In genomic region chr13:42041017-42041683, GRCh38 we compare ENCODE assay signal across 8 cellular contexts. TPM values are rescaled to one million over a fixed set of nuclear protein-coding genes. Genes with fewer than 3 reads are reported as not detected.
DNase-seq lines count a peak whose midpoint lies in the region; ATAC-seq and TF ChIP-seq lines count a peak whose summit lies in the region.

No MANE protein-coding gene starts in this region.

- TF ChIP-seq POLR2A in GM18505 (IDR thresholded peaks at IDR 0.05; ENCODE audit: borderline replicate concordance, extremely low read depth, insufficient read depth, insufficient read length): peak; percentile 46

- H3K4me1 ChIP-seq in ACC112 (ENCODE audit: control insufficient read depth, insufficient read depth, low read length, unreplicated experiment) (peaks cover 12% of the 10 kb centered on the region), fibroblast of lung (ENCODE audit: control insufficient read depth, extremely low read depth, insufficient read depth, low read length) (peaks cover 3% of the 10 kb centered on the region)

- H4K20me1 ChIP-seq in fibroblast of lung (ENCODE audit: control insufficient read depth, extremely low read depth, insufficient read depth, low read length): no peaks in the 10 kb centered on the region

- H3K9me3 ChIP-seq in fibroblast of lung (ENCODE audit: control insufficient read depth, insufficient read depth, low read depth, low read length): no peaks in the 10 kb centered on the region

- H3K4me1 Mint-ChIP-seq in activated T-cell treated with anti-CD3 and anti-CD28 coated beads, Interleukin-2, amount 50 U/mL, for 72 hours (ENCODE audit: low read depth): peaks cover 36% of the 10 kb centered on the region
- H3K4me1 Mint-ChIP-seq in natural killer cell: peaks cover 20 to 24% of the 10 kb centered on the region in 2 donors
- peaks cover 13% of the 10 kb centered on the region for H3K4me1 Mint-ChIP-seq in type B pancreatic cell (ENCODE audit: unreplicated experiment)

- ATAC-seq in GM18505 (IDR thresholded peaks at IDR 0.05; ENCODE audit: unreplicated experiment) (peak; percentile 7), HG02885 (IDR thresholded peaks at IDR 0.05; ENCODE audit: poor library complexity, unreplicated experiment) (peak; percentile 28), natural killer cell (no peak)
- peak; percentile 33 to 37 for ATAC-seq in activated T-cell treated with anti-CD3 and anti-CD28 coated beads, Interleukin-2, amount 50 U/mL, for 72 hours (replicated peaks in 1 of 2)

- H3K9ac ChIP-seq in fibroblast of lung (ENCODE audit: insufficient read depth, low read length): peak overlapping the region; percentile 75

- peak overlapping the region; percentile 77 for H3K27ac Mint-ChIP-seq in activated T-cell treated with anti-CD3 and anti-CD28 coated beads, Interleukin-2, amount 50 U/mL, for 72 hours
- H3K27ac Mint-ChIP-seq in natural killer cell: peak overlapping the region; percentile 45 to 76
- peak overlapping the region; percentile 90 for H3K27ac Mint-ChIP-seq in type B pancreatic cell

- TF ChIP-seq CTCF in fibroblast of lung (conservative IDR thresholded peaks at IDR 0.05 in 1 of 2, IDR thresholded peaks at IDR 0.05 in 1 of 2; ENCODE audit: low read depth in 1 of 2, low read length in 2 of 2): no peak
- no peak for TF ChIP-seq CTCF in natural killer cell (IDR thresholded peaks at IDR 0.05)
- no peak for TF ChIP-seq CTCF in type B pancreatic cell (conservative IDR thresholded peaks at IDR 0.05)

- H3K36me3 Mint-ChIP-seq in activated T-cell treated with anti-CD3 and anti-CD28 coated beads, Interleukin-2, amount 50 U/mL, for 72 hours (ENCODE audit: insufficient read depth in 2 of 2): peaks cover 2 to 5% of the 10 kb centered on the region in 2 donors
- H3K36me3 Mint-ChIP-seq in natural killer cell (peaks cover 1% of the 10 kb centered on the region), type B pancreatic cell (no peaks in the 10 kb centered on the region)

- peak overlapping the region; percentile 95 for H3K4me2 ChIP-seq in fibroblast of lung (ENCODE audit: extremely low read depth, insufficient read depth, low read length)

- intact Hi-C loops in natural killer cell (cut with micrococcal nuclease): loop anchor here (1.0 kb wide), 1 partner anchor 125 kb away; no protein-coding TSS in a partner anchor

- H2AFZ ChIP-seq in ACC112 (ENCODE audit: low read length, unreplicated experiment) (peak overlapping the region; percentile 19), fibroblast of lung (ENCODE audit: low read length) (peak overlapping the region; percentile 82)

- H3K9me3 Mint-ChIP-seq in activated T-cell treated with anti-CD3 and anti-CD28 coated beads, Interleukin-2, amount 50 U/mL, for 72 hours: no peaks in the 10 kb centered on the region
- H3K9me3 Mint-ChIP-seq in natural killer cell: no peaks in the 10 kb centered on the region
- peaks cover 2% of the 10 kb centered on the region for H3K9me3 Mint-ChIP-seq in type B pancreatic cell

- peak overlapping the region; percentile 93 to 97 for H3K4me3 Mint-ChIP-seq in activated T-cell treated with anti-CD3 and anti-CD28 coated beads, Interleukin-2, amount 50 U/mL, for 72 hours
- H3K4me3 Mint-ChIP-seq in natural killer cell: peak overlapping the region; percentile 94
- peak overlapping the region; percentile 97 for H3K4me3 Mint-ChIP-seq in type B pancreatic cell

- no peaks in the 10 kb centered on the region for H3K36me3 ChIP-seq in ACC112 (ENCODE audit: insufficient read depth, low read length)
- H3K36me3 ChIP-seq in fibroblast of lung (ENCODE audit: control insufficient read depth, insufficient read depth, low read length): no peaks in the 10 kb centered on the region

- H3K27ac ChIP-seq in ACC112 (ENCODE audit: low read depth, low read length) (peak overlapping the region; percentile 13; the same call in 1 of the 2 replicates), fibroblast of lung (ENCODE audit: insufficient read depth, low read length) (peak overlapping the region; percentile 70)

- peak overlapping the region; percentile 79 for H3K4me3 ChIP-seq in ACC112 (ENCODE audit: low read depth, low read length)
- H3K4me3 ChIP-seq in fibroblast of lung (replicated peaks in 1 of 4; ENCODE audit: control extremely low read depth in 1 of 4, insufficient read depth in 1 of 4, low read depth in 3 of 4, low read length in 4 of 4): peak overlapping the region; percentile 74 to 85 (median 81)

- H3K27me3 Mint-ChIP-seq in activated T-cell treated with anti-CD3 and anti-CD28 coated beads, Interleukin-2, amount 50 U/mL, for 72 hours (ENCODE audit: low read depth): peaks cover 21% of the 10 kb centered on the region
- peaks cover 24 to 50% of the 10 kb centered on the region in 2 donors for H3K27me3 Mint-ChIP-seq in natural killer cell (ENCODE audit: low read depth in 2 of 2)
- H3K27me3 Mint-ChIP-seq in type B pancreatic cell: peaks cover 61% of the 10 kb centered on the region

- H3K79me2 ChIP-seq in ACC112 (ENCODE audit: control insufficient read depth, insufficient read depth, low read length, unreplicated experiment): peaks cover 29% of the 10 kb centered on the region
- H3K79me2 ChIP-seq in fibroblast of lung (ENCODE audit: control insufficient read depth, insufficient read depth, low read length): peaks cover 20% of the 10 kb centered on the region

- no peaks in the 10 kb centered on the region for H3K27me3 ChIP-seq in ACC112 (ENCODE audit: insufficient read depth, low read length)
- H3K27me3 ChIP-seq in fibroblast of lung (ENCODE audit: control insufficient read depth, insufficient read depth, low read length): no peaks in the 10 kb centered on the region

- DNase-seq in NCI-H226: peak; percentile 49
- DNase-seq in activated T-cell treated with anti-CD3 and anti-CD28 coated beads, Interleukin-2, amount 50 U/mL, for 72 hours: peak; percentile 55 to 59
- peak; percentile 46 to 64 for DNase-seq in fibroblast of lung (ENCODE audit: low read depth in 2 of 2)
- DNase-seq in natural killer cell: no peak
- peak; percentile 75 for DNase-seq in type B pancreatic cell (ENCODE audit: extremely low spot score, unreplicated experiment)

RNA-seq across cellular contexts. Expression of gene DGKH, which starts 7.3 kb away (rescaled TPM):
- total RNA-seq in activated T-cell treated with anti-CD3 and anti-CD28 coated beads, Interleukin-2, amount 50 U/mL, for 72 hours: 10 to 100 TPM; 15.3 to 19.2 TPM
- total RNA-seq in fibroblast of lung (5.6 and 7.9 TPM in 2 replicates), natural killer cell (1 to 10 TPM; 1.1 to 3.4 (median 1.2) TPM), type B pancreatic cell (ENCODE audit: low replicate concordance) (4.1 and 9.6 TPM in 2 replicates)
- 4.3 and 6.1 TPM in 2 replicates for polyA plus RNA-seq in fibroblast of lung
- polyA plus RNA-seq in fibroblast of lung (2012): 2.3 and 4.1 TPM in 2 replicates
- polyA minus RNA-seq in fibroblast of lung (ENCODE audit: low replicate concordance): 7.8 and 16.2 TPM in 2 replicates

Comparison
In these comparisons a context has a peak if more than half of its experiments do, and no peak if none do; other contexts are left out.
1. ATAC-seq: peak in GM18505 (single experiment), HG02885 (single experiment) and activated T-cell treated with anti-CD3 and anti-CD28 coated beads, Interleukin-2, amount 50 U/mL, for 72 hours (2 of 2); none in natural killer cell (0 of 3).
2. Peak in every context shown above with its lines, with median percentiles within 50 percentile points of each other: H3K27ac Mint-ChIP-seq and H3K4me3 Mint-ChIP-seq.